Comparison of ENCODE assay signal across 19 cellular contexts in genomic region chr5:151503999-151504398, GRCh38.
"Had no signal": no experiment of that assay in that cellular context is flagged by ENCODE, and none has a peak within 500 bp of the region (broad histone marks: within the 10 kb centered on the region; RNA-seq: fewer than 3 reads in every experiment).

No MANE protein-coding gene starts in this region.

- ATAC-seq: activated CD4-positive, alpha-beta T cell treated with anti-CD3 and anti-CD28 coated beads for 36 hours; activated T-cell treated with anti-CD3 and anti-CD28 coated beads, Interleukin-2, amount 50 U/mL, for 72 hours; gastroesophageal sphincter; heart right ventricle; left colon; naive thymus-derived CD4-positive, alpha-beta T cell; right lobe of liver; stimulated activated naive CD8-positive, alpha-beta T cell treated with anti-CD3 and anti-CD28 coated beads, Interleukin-15, amount 100 ng/mL, for 72 hours; WTC11 had no signal

- H3K4me3 ChIP-seq: colonic mucosa, gastroesophageal sphincter, heart right ventricle, right lobe of liver, skin epidermis, tibial artery had no signal

- H3K27me3 ChIP-seq: colonic mucosa, gastroesophageal sphincter, heart right ventricle, right lobe of liver, tibial artery had no signal

- DNase-seq: activated CD4-positive, alpha-beta memory T cell treated with anti-CD3 and anti-CD28 coated beads for 36 hours; activated CD4-positive, alpha-beta T cell treated with anti-CD3 and anti-CD28 coated beads for 36 hours; activated effector memory CD4-positive, alpha-beta T cell treated with anti-CD3 and anti-CD28 coated beads, Interleukin-2, amount 50 U/mL, for 16 hours; activated naive CD4-positive, alpha-beta T cell treated with anti-CD3 and anti-CD28 coated beads, Interleukin-2, amount 10 ng/mL, durations not matched to agents 7 days and 5 days; activated T-cell treated with anti-CD3 and anti-CD28 coated beads, Interleukin-2, amount 50 U/mL, for 72 hours; amygdala; colonic mucosa; heart right ventricle; left colon; naive thymus-derived CD4-positive, alpha-beta T cell; occipital lobe; right lobe of liver; stimulated activated CD4-positive, alpha-beta T cell treated with anti-CD3 and anti-CD28 coated beads, Interleukin-1b, Interleukin-23, amount 100 ng/mL, for 48 hours; stimulated activated naive CD8-positive, alpha-beta T cell treated with anti-CD3 and anti-CD28 coated beads, Interleukin-15, amount 100 ng/mL, for 72 hours; T1000; tibial artery had no signal

- H3K27ac ChIP-seq: colonic mucosa, gastroesophageal sphincter, heart right ventricle, right lobe of liver, skin epidermis, tibial artery had no signal

- H3K9me3 ChIP-seq: colonic mucosa, gastroesophageal sphincter, heart right ventricle, right lobe of liver, tibial artery had no signal

- H3K36me3 ChIP-seq: colonic mucosa, gastroesophageal sphincter, right lobe of liver had no signal

- H3K4me1 ChIP-seq: colonic mucosa, right lobe of liver, tibial artery had no signal
